In genomic region chr16:15950167-15950854, GRCh38 we compare ENCODE assay signal across 8 cellular contexts. TPM values are rescaled to one million over a fixed set of nuclear protein-coding genes. Genes with fewer than 3 reads are reported as not detected.
DNase-seq lines count a peak whose midpoint lies in the region; ATAC-seq and TF ChIP-seq lines count a peak whose summit lies in the region.

No MANE protein-coding gene starts in this region.

- H3K9me3 Mint-ChIP-seq in CD8-positive, alpha-beta T cell: no peaks in the 10 kb centered on the region

- no peaks in the 10 kb centered on the region for H3K27me3 Mint-ChIP-seq in CD8-positive, alpha-beta T cell (ENCODE audit: low read depth)

- peak overlapping the region; percentile 96 for H3K27ac Mint-ChIP-seq in CD8-positive, alpha-beta T cell

- intact Hi-C loops in CD8-positive, alpha-beta T cell (cut with DNase I, micrococcal nuclease): loop anchor here (1.0 kb wide), 1 partner anchor 11 kb away; no protein-coding TSS in a partner anchor

- no peaks in the 10 kb centered on the region for H3K9me3 ChIP-seq in CD8-positive, alpha-beta T cell (ENCODE audit: low read length)
- H3K9me3 ChIP-seq in HUES48 (ENCODE audit: control insufficient read depth, insufficient read depth, low read length): no peaks in the 10 kb centered on the region

- H3K4me1 ChIP-seq in CD8-positive, alpha-beta T cell (ENCODE audit: insufficient read depth, low read length): peaks cover 28% of the 10 kb centered on the region
- H3K4me1 ChIP-seq in HUES48 (ENCODE audit: control insufficient read depth, insufficient read depth, low read length): peaks cover 8% of the 10 kb centered on the region; the same call in 1 of the 2 replicates

- H3K4me3 ChIP-seq in CD8-positive, alpha-beta T cell (ENCODE audit: low read depth, low read length): peak overlapping the region; percentile 78
- H3K4me3 ChIP-seq in HUES48 (ENCODE audit: low read depth, low read length) (peak overlapping the region; percentile 95), brain microvascular endothelial cell (ENCODE audit: low read depth, low read length) (peak overlapping the region; percentile 75)

- CTCF ChIA-PET in CD8-positive, alpha-beta T cell (lab: Charles Lee): interaction anchor here (0.8 to 1.3 kb wide), 3 partner anchors 9 to 82 kb away, joined by 4 to 6 read pairs (median 4); no protein-coding TSS in a partner anchor

- no peaks in the 10 kb centered on the region for H3K27me3 ChIP-seq in CD8-positive, alpha-beta T cell (ENCODE audit: insufficient read depth, low read length)
- no peaks in the 10 kb centered on the region for H3K27me3 ChIP-seq in HUES48 (ENCODE audit: control insufficient read depth, insufficient read depth, low read length)
- no peaks in the 10 kb centered on the region for H3K27me3 ChIP-seq in brain microvascular endothelial cell (replicated peaks)

- H3K4me3 Mint-ChIP-seq in CD8-positive, alpha-beta T cell: peak overlapping the region; percentile 95

- H3K9ac ChIP-seq in HUES48 (ENCODE audit: low read depth, low read length): peak overlapping the region; percentile 86

- peak overlapping the region; percentile 75 for H3K27ac ChIP-seq in CD8-positive, alpha-beta T cell (ENCODE audit: low read depth, low read length)
- H3K27ac ChIP-seq in HUES48 (ENCODE audit: low read depth, low read length) (peak overlapping the region; percentile 54), brain microvascular endothelial cell (peak overlapping the region; percentile 68)

- no peaks in the 10 kb centered on the region for H3K36me3 ChIP-seq in CD8-positive, alpha-beta T cell (ENCODE audit: insufficient read depth, low read length)
- H3K36me3 ChIP-seq in HUES48 (ENCODE audit: control insufficient read depth, insufficient read depth, low read length) (no peaks in the 10 kb centered on the region), brain microvascular endothelial cell (replicated peaks) (no peaks in the 10 kb centered on the region)

- POLR2A ChIA-PET in CD8-positive, alpha-beta T cell (lab: Charles Lee): interaction anchor here (1.0 to 1.3 kb wide), 5 partner anchors 10 to 83 kb away, joined by 3 to 7 read pairs (median 3); partner anchors contain the start of gene CEP20

- in situ Hi-C loops in brain microvascular endothelial cell (cut with HindIII; ENCODE audit: low pct_ligation_motif_present, low sequenced_read_pairs): no loop called here

- peak in 5 of 7 experiments; percentile 8 to 63 (median 45) for DNase-seq in CD8-positive, alpha-beta T cell
- DNase-seq in T-helper 2 cell (peak in 4 of 5 experiments; percentile 5 to 59 (median 35)), brain microvascular endothelial cell (peak; percentile 23), iPS-NIHi11 (ENCODE audit: low spot score) (peak; percentile 53), mucosa of gallbladder (ENCODE audit: low spot score) (no peak)
- peak; percentile 13 to 20 for DNase-seq in stimulated activated CD4-positive, alpha-beta T cell treated with anti-CD3 and anti-CD28 coated beads, Interleukin-12 subunit alpha, Interleukin-12 subunit beta, amount 100 ng/mL, for 24 hours (ENCODE audit: low read depth in 2 of 2)

- TF ChIP-seq CTCF in CD8-positive, alpha-beta T cell (IDR thresholded peaks at IDR 0.05): no peak
- no peak for TF ChIP-seq CTCF in brain microvascular endothelial cell (IDR thresholded peaks at IDR 0.05; ENCODE audit: low read depth, low read length, missing control alignments)

- peaks cover 39% of the 10 kb centered on the region for H3K4me1 Mint-ChIP-seq in CD8-positive, alpha-beta T cell (ENCODE audit: low read depth)

- peaks cover 7% of the 10 kb centered on the region for H3K36me3 Mint-ChIP-seq in CD8-positive, alpha-beta T cell

- ATAC-seq in CD8-positive, alpha-beta T cell: peak; percentile 50
- no peak for ATAC-seq in GM19452 (IDR thresholded peaks at IDR 0.05; ENCODE audit: unreplicated experiment)

RNA-seq across cellular contexts. Expression of gene ABCC1, which starts 0.9 kb away (rescaled TPM):
- 10 to 100 TPM; 41.1 to 41.2 TPM for total RNA-seq in CD8-positive, alpha-beta T cell
- 27.6 TPM for total RNA-seq in mucosa of gallbladder
